15 cellular contexts compared by ENCODE assay signal in the genomic region with DNA sequence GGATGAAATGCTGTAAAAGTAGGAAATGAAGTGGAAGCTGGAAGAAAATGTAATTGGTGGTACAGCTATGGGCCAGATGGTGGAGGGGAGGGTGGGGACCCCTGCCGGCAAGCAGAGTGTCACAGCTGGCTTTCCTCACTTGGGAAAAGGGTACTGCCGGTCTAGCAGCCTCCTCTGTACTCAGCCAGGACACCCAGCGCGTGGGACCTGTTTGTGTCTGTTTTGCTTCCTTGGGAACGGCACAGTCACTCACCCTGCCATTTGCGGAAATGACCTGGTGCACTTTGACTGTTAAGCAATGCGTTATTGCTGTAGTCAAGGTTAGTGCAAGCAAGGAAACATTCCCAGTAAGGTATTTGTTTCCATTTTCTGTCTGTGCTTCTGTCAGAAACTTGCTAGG. TPM values are rescaled to one million over a fixed set of nuclear protein-coding genes. Genes with fewer than 3 reads are reported as not detected.
DNase-seq lines count a peak whose midpoint lies in the region; ATAC-seq and TF ChIP-seq lines count a peak whose summit lies in the region.
"Had no signal": no experiment of that assay in that cellular context is flagged by ENCODE, and none has a peak within 500 bp of the region (broad histone marks: within the 10 kb centered on the region; RNA-seq: fewer than 3 reads in every experiment).

No MANE protein-coding gene starts in this region.

- TF ChIP-seq EP300 in transverse colon (IDR thresholded peaks at IDR 0.05; ENCODE audit: low read depth), result peak; percentile 80

- H3K4me1 ChIP-seq in right lobe of liver, result peaks cover 0 to 12% (median 3%) of the 10 kb centered on the region in 4 donors
- peaks cover 0 to 22% (median 8%) of the 10 kb centered on the region in 4 donors for H3K4me1 ChIP-seq in transverse colon

- H3K4me3 ChIP-seq in epithelial cell of proximal tubule (ENCODE audit: low read depth, low read length) (no peak overlapping the region), right lobe of liver (no peak overlapping the region), transverse colon (no peak overlapping the region)

- ATAC-seq in right lobe of liver (peak; percentile 94 to 99 (median 98)), GM19324 (IDR thresholded peaks at IDR 0.05; ENCODE audit: low FRiP score, unreplicated experiment) (no peak)
- ATAC-seq: stimulated activated naive CD8-positive, alpha-beta T cell treated with anti-CD3 and anti-CD28 coated beads, Interleukin-15, amount 100 ng/mL, for 72 hours had no signal

- TF ChIP-seq POLR2A in right lobe of liver (IDR thresholded peaks at IDR 0.05) (no peak), transverse colon (IDR thresholded peaks at IDR 0.05) (peak; percentile 23)

- H3K36me3 ChIP-seq in right lobe of liver (no peaks in the 10 kb centered on the region), transverse colon (no peaks in the 10 kb centered on the region)

- H3K9me3 ChIP-seq in right lobe of liver (no peaks in the 10 kb centered on the region), transverse colon (no peaks in the 10 kb centered on the region)

- TF ChIP-seq CTCF in epithelial cell of proximal tubule (conservative IDR thresholded peaks at IDR 0.05; ENCODE audit: low read depth, low read length) (peak; percentile 52), right lobe of liver (IDR thresholded peaks at IDR 0.05) (peak in 3 of 4 donors; percentile 15 to 31 (median 16)), transverse colon (IDR thresholded peaks at IDR 0.05) (peak in 2 of 5 experiments; percentile 13 to 25)

- 13% methylated on average over 6 of the region's 7 CpGs for whole genome bisulfite sequencing in right lobe of liver (ENCODE audit: insufficient coverage, low coverage, low lambda C conversion rate, missing lambda C conversion rate)
- WGBS in transverse colon (ENCODE audit: low coverage in 1 of 2), 2 donors, result 31 to 45% methylated on average over 2 to 7 of the region's 7 CpGs

- H3K27ac ChIP-seq in right lobe of liver (peak overlapping the region in 2 of 3 donors; percentile 49 to 72), transverse colon (peak overlapping the region; percentile 55 to 80 (median 71))
- H3K27ac ChIP-seq: 22Rv1 had no signal

- intact Hi-C loops in right lobe of liver (cut with DNase I) (no loop called here), transverse colon (cut with DNase I; ENCODE audit: low total_unique reads) (loop anchor here (5.0 kb wide), 1 partner anchor 177 kb away; a partner anchor contains a TSS)

- in situ Hi-C loops in transverse colon (cut with MboI; ENCODE audit: low pct_ligation_motif_present in 1 of 4, low pct_unique_long_range_greater_than_20kb in 1 of 4, low sequenced_read_pairs in 3 of 4), result no loop called here

- H3K27me3 ChIP-seq in right lobe of liver (no peaks in the 10 kb centered on the region), transverse colon (no peaks in the 10 kb centered on the region)

- peak; percentile 38 for DNase-seq in DMS153 (lab: John Stamatoyannopoulos, UW)
- DNase-seq in DMS153 treated with DMSO at 0.1 percent for 48 hours (lab: John Stamatoyannopoulos, UW; ENCODE audit: unreplicated experiment), result no peak
- DNase-seq in epithelial cell of proximal tubule (ENCODE audit: low read depth), result peak; percentile 90
- peak; percentile 77 to 84 (median 79) for DNase-seq in right lobe of liver
- peak; percentile 85 for DNase-seq in transverse colon
- DNase-seq in SW 1271 (lab: John Stamatoyannopoulos, UW), result no peak
- no peak for DNase-seq in epidermal melanocyte (ENCODE audit: insufficient read length, low spot score)
- DNase-seq: activated CD4-positive, alpha-beta T cell treated with anti-CD3 and anti-CD28 coated beads for 4 hours; GOT3; stimulated activated CD4-positive, alpha-beta T cell treated with anti-CD3 and anti-CD28 coated beads, Interleukin-15, amount 100 ng/mL, for 24 hours; stimulated activated naive CD8-positive, alpha-beta T cell treated with anti-CD3 and anti-CD28 coated beads, Interleukin-15, amount 100 ng/mL, for 72 hours had no signal

RNA-seq across cellular contexts. Expression of a gene that starts 10.1 kb away (rescaled TPM):
- total RNA-seq in epithelial cell of proximal tubule (not detected in 2 replicates), right lobe of liver (under 1 TPM in 3 of 6 experiments, not detected in 3; 0.22 to 0.50 (median 0.25) TPM), transverse colon (1 to 10 TPM in 1 of 4 donors, under 1 TPM in 1, not detected in 2; 0.48 to 2.3 TPM)
- total RNA-seq: G401, lung microvascular endothelial cell had no signal

Comparison
In these comparisons a context has a peak if more than half of its experiments do, and no peak if none do; other contexts are left out.
1. DNase-seq: peak in DMS153 (single experiment), epithelial cell of proximal tubule (single experiment), right lobe of liver (3 of 3) and transverse colon (single experiment); none in DMS153 treated with DMSO at 0.1 percent for 48 hours (single experiment), SW 1271 (0 of 2) and epidermal melanocyte (single experiment).